ENCODE assay signal across 8 cellular contexts in the genomic region with DNA sequence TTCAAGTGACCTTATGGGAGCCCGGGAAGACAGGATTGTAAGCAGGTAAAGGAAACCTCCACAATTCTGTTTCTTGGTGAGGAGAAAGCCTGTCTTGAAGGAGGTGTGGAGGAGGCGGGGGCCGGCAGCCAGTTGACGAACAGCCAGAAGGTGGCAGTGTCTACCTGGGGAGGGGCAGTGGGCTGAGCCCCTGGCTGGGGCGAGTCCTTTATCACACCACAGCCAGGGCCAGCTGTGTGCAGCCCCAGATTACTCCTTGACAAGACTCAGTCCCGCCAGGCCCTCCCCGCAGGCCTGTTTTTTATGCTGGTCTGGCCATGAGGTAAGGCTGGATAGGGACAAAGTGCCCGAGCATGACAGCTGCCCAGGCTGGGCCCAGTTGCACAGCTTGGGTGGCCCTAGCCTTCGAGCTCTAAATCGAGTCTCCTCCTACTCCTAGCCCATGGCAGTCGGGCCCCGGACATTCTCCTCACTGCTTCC. TPM values are rescaled to one million over a fixed set of nuclear protein-coding genes. Genes with fewer than 3 reads are reported as not detected.
DNase-seq lines count a peak whose midpoint lies in the region; ATAC-seq and TF ChIP-seq lines count a peak whose summit lies in the region.

No MANE protein-coding gene starts in this region.

- no peak overlapping the region for H3K18ac ChIP-seq in H9 (ENCODE audit: insufficient read length, low read depth, low read length)

- no peak overlapping the region for H3K27ac ChIP-seq in H9 (ENCODE audit: insufficient read length, low read depth, low read length)
- H3K27ac ChIP-seq in duodenal mucosa (ENCODE audit: low read depth, low read length) = no peak overlapping the region
- H3K27ac ChIP-seq in mesodermal cell (ENCODE audit: low read depth, low read length, severe bottlenecking) = peak overlapping the region; percentile 60

- H3K4me2 ChIP-seq in H9 (ENCODE audit: insufficient read depth, insufficient read length, low read length) = no peak overlapping the region

- no peak overlapping the region for H2BK120ac ChIP-seq in H9 (ENCODE audit: low read depth, low read length, poor library complexity, severe bottlenecking)

- H4K20me1 ChIP-seq in H9 (ENCODE audit: control insufficient read depth, insufficient read depth, insufficient read length) = no peaks in the 10 kb centered on the region

- no peak overlapping the region for H4K91ac ChIP-seq in H9 (ENCODE audit: insufficient read length, low read depth, low read length)

- H3K27me3 ChIP-seq in H9 (ENCODE audit: insufficient read depth, low read length) (no peaks in the 10 kb centered on the region), duodenal mucosa (ENCODE audit: control insufficient read depth in 1 of 2, insufficient read depth in 2 of 2, low read length in 2 of 2) (no peaks in the 10 kb centered on the region)

- H2BK20ac ChIP-seq in H9 (ENCODE audit: low read depth, low read length, poor library complexity, severe bottlenecking) = no peak overlapping the region

- peaks cover 0 to 6% (median 0%) of the 10 kb centered on the region in 3 experiments; a peak in 1 of 7 replicates for H3K36me3 Mint-ChIP-seq in H9 (ENCODE audit: insufficient read depth in 1 of 3, low read depth in 3 of 3)

- H2AFZ ChIP-seq in H9 (ENCODE audit: low read length) = no peak overlapping the region

- no peak overlapping the region for H4K8ac ChIP-seq in H9 (replicated peaks; ENCODE audit: insufficient read length, low read depth, low read length)

- no peak overlapping the region; a peak in 1 of 5 replicates for H3K4me3 Mint-ChIP-seq in H9

- H3K4me3 ChIP-seq in duodenal mucosa (ENCODE audit: low read depth in 1 of 2, low read length in 2 of 2) (peak overlapping the region in 1 of 2 donors; percentile 4), mesodermal cell (ENCODE audit: extremely low read depth, insufficient read depth, low read length, poor library complexity, severe bottlenecking) (no peak overlapping the region)

- in situ Hi-C loops in Caki2 (cut with HindIII; ENCODE audit: low pct_unique_long_range_greater_than_20kb, low sequenced_read_pairs) = no loop called here

- H3K56ac ChIP-seq in H9 (ENCODE audit: insufficient read length, low read depth, low read length) = no peak overlapping the region

- no peak overlapping the region for H2AK5ac ChIP-seq in H9 (ENCODE audit: insufficient read length, low read length)

- peak; percentile 63 for DNase-seq in Caki2 (ENCODE audit: low read depth)
- peak; percentile 94 for DNase-seq in H9
- peak; percentile 86 to 93 for DNase-seq in NCI-H524 (lab: John Stamatoyannopoulos, UW)
- DNase-seq in activated CD4-positive, alpha-beta T cell treated with anti-CD3 and anti-CD28 coated beads for 4 hours = peak; percentile 56 to 61
- peak; percentile 24 to 30 for DNase-seq in stimulated activated CD8-positive, alpha-beta memory T cell treated with anti-CD3 and anti-CD28 coated beads, Interleukin-7, amount 100 ng/mL, for 4 hours (ENCODE audit: low read depth in 2 of 2)

- no peak overlapping the region for H2BK12ac ChIP-seq in H9 (ENCODE audit: insufficient read length, low read depth, low read length)

- H3K4me1 Mint-ChIP-seq in H9 = peaks cover 3% of the 10 kb centered on the region in 2 experiments; a peak in 2 of 4 replicates

- no peak for ATAC-seq in HG03565 (IDR thresholded peaks at IDR 0.05; ENCODE audit: unreplicated experiment)

- peak; percentile 97 for TF ChIP-seq CTCF in H9 (conservative IDR thresholded peaks at IDR 0.05)

- H2BK5ac ChIP-seq in H9 (ENCODE audit: insufficient read length, low read length) = no peak overlapping the region

- H3K36me3 ChIP-seq in duodenal mucosa (ENCODE audit: control insufficient read depth in 1 of 2, insufficient read depth in 2 of 2, low read length in 2 of 2) (no peaks in the 10 kb centered on the region), mesodermal cell (ENCODE audit: control insufficient read depth, insufficient read depth, low read length) (no peaks in the 10 kb centered on the region)

- H3K4me1 ChIP-seq in H9 (ENCODE audit: insufficient read depth, low read length) = no peaks in the 10 kb centered on the region
- peaks cover 4 to 11% of the 10 kb centered on the region in 2 donors for H3K4me1 ChIP-seq in duodenal mucosa (ENCODE audit: control insufficient read depth in 1 of 2, insufficient read depth in 2 of 2, low read length in 2 of 2)
- H3K4me1 ChIP-seq in mesodermal cell (ENCODE audit: control insufficient read depth, insufficient read depth, low read length, poor library complexity, severe bottlenecking) = peaks cover 14% of the 10 kb centered on the region

- no peaks in the 10 kb centered on the region for H3K9me3 ChIP-seq in H9 (ENCODE audit: control insufficient read depth, low read depth, low read length)
- H3K9me3 ChIP-seq in duodenal mucosa (ENCODE audit: control insufficient read depth in 1 of 2, low read length in 2 of 2) = no peaks in the 10 kb centered on the region
- H3K9me3 ChIP-seq in mesodermal cell (ENCODE audit: control insufficient read depth, low read length) = no peaks in the 10 kb centered on the region

- no peak overlapping the region for H3K14ac ChIP-seq in H9 (ENCODE audit: insufficient read depth, low read length)

- no peaks in the 10 kb centered on the region for H3K23me2 ChIP-seq in H9 (ENCODE audit: insufficient read length, low read depth, low read length, poor library complexity, severe bottlenecking)

- H3K79me1 ChIP-seq in H9 (ENCODE audit: insufficient read depth, low read depth, low read length, poor library complexity, severe bottlenecking) = no peaks in the 10 kb centered on the region

- H3K9me3 Mint-ChIP-seq in H9 = peaks cover 0 to 13% of the 10 kb centered on the region in 2 experiments; a peak in 2 of 5 replicates

- no peaks in the 10 kb centered on the region for H3K79me2 ChIP-seq in H9 (ENCODE audit: insufficient read depth, low read length)

- H3T11ph ChIP-seq in H9 (ENCODE audit: low read length) = no peak overlapping the region

- no peak overlapping the region for H2BK15ac ChIP-seq in H9 (ENCODE audit: low read depth, low read length)

- H3K9ac ChIP-seq in H9 (ENCODE audit: extremely low read depth, insufficient read length, low read length) = no peak overlapping the region
- peak overlapping the region; percentile 28 to 48 for H3K9ac ChIP-seq in duodenal mucosa (ENCODE audit: low read depth in 1 of 2, low read length in 2 of 2)

- no peak overlapping the region for H3K23ac ChIP-seq in H9 (ENCODE audit: insufficient read length, low read depth, low read length)

- H3K4ac ChIP-seq in H9 (ENCODE audit: low read depth, low read length) = no peak overlapping the region

- no CpG with 5 or more reads among the region's 12 CpGs for WGBS in H9 (ENCODE audit: extremely low coverage, insufficient read length, low lambda C conversion rate)
- 26 to 27% methylated on average over 10 to 12 of the region's 12 CpGs for WGBS in mesodermal cell (ENCODE audit: insufficient coverage in 2 of 2), 2 experiments

- peaks cover 4% of the 10 kb centered on the region; the same call in 1 of the 2 replicates for H3K27me3 Mint-ChIP-seq in H9 (ENCODE audit: low read depth)

- H3K27ac Mint-ChIP-seq in H9 = no peak overlapping the region

- H4K5ac ChIP-seq in H9 (ENCODE audit: insufficient read length, low read depth, low read length) = no peak overlapping the region

RNA-seq across cellular contexts. Expression of a gene that starts 40.9 kb away (rescaled TPM):
- 73.8 and 74.2 TPM in 2 replicates for total RNA-seq in Caki2 (2014; rRNA removed; shearing (Covaris generic); ENCODE audit: low replicate concordance)
- 57.7 and 62.5 TPM in 2 replicates for total RNA-seq in H9 (2021)
- polyA plus RNA-seq in mesodermal cell (2013, experiment 1 of 2) = 155 TPM
- 140 TPM for polyA plus RNA-seq in mesodermal cell (2013, experiment 2 of 2)

RNA-seq across cellular contexts. Expression of a gene that starts 57.9 kb away (rescaled TPM):
- total RNA-seq in Caki2 (2014; rRNA removed; shearing (Covaris generic); ENCODE audit: low replicate concordance) = 37.6 and 39.9 TPM in 2 replicates
- total RNA-seq in H9 (2021) = 32.5 and 33.2 TPM in 2 replicates
- polyA plus RNA-seq in mesodermal cell (2013, experiment 1 of 2) = 26.1 TPM
- polyA plus RNA-seq in mesodermal cell (2013, experiment 2 of 2) = 25.1 TPM

Comparison
In these comparisons a context has a peak if more than half of its experiments do, and no peak if none do; other contexts are left out.
1. DNase-seq: peak in every context shown above with its lines; median percentile 94 in H9; 90 in NCI-H524; 63 in Caki2; 58 in activated CD4-positive, alpha-beta T cell treated with anti-CD3 and anti-CD28 coated beads for 4 hours; 27 in stimulated activated CD8-positive, alpha-beta memory T cell treated with anti-CD3 and anti-CD28 coated beads, Interleukin-7, amount 100 ng/mL, for 4 hours.